In the genomic region with DNA sequence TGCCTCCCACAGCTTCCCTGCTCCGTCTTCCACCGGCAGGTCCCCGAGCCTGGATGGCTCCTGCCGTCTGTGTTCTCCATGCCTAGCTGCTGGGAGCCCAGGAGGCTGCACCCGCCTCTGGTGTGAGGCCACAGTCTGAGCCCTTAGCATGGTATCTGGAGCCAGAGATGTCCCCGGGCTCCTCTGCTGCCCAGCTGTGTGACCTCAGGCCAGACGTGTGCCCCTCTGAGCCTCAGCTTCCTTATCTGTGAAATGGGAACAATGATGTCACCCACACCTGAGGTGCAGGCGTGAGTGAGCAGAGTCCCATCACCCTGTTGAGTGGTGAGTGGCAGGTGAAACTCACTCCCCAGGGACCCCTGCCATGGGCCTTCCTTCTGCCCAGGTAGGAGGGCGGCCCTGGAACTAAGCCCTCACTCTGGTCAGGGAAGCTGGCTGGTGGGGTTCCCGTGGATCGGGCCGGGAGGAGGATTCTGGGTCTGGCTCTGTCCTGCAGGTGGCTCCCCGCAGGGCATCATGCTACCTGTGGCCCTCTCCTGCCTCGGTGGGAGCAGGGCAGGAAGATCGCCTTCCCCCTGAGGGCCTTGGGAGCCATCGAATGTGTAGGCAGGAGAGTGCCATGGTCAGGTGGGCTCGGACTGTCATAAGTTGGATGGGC, we compare ENCODE assay signal across 18 cellular contexts.
DNase-seq lines count a peak whose midpoint lies in the region; ATAC-seq and TF ChIP-seq lines count a peak whose summit lies in the region.
"Had no signal": no experiment of that assay in that cellular context is flagged by ENCODE, and none has a peak within 500 bp of the region (broad histone marks: within the 10 kb centered on the region; RNA-seq: fewer than 3 reads in every experiment).

No MANE protein-coding gene starts in this region.

- no peak overlapping the region for H3K27ac Mint-ChIP-seq in chondrocyte (ENCODE audit: unreplicated experiment)
- H3K27ac Mint-ChIP-seq: CD4-positive, alpha-beta memory T cell had no signal

- ATAC-seq in sciatic nerve (no peak), GM21515 (IDR thresholded peaks at IDR 0.05; ENCODE audit: unreplicated experiment) (no peak), HG03378 (IDR thresholded peaks at IDR 0.05; ENCODE audit: unreplicated experiment) (no peak)
- ATAC-seq: GM23338 had no signal

- peak; percentile 33 for DNase-seq in D341Med (ENCODE audit: low spot score)
- DNase-seq in chondrocyte (ENCODE audit: low spot score): peak; percentile 73
- peak; percentile 84 for DNase-seq in mesenteric fat pad (ENCODE audit: low spot score)
- peak; percentile 34 for DNase-seq in sciatic nerve (ENCODE audit: low spot score)
- DNase-seq in activated gamma-delta T cell treated with Interleukin-2 at 50 U/mL for 16 hours: no peak
- DNase-seq: CD4-positive, alpha-beta memory T cell; GF-D8; KG1; NCI-H1105 treated with DMSO at 0.1 percent for 48 hours; NCI-H1694; NCI-H2081 treated with DMSO at 0.1 percent for 48 hours; NCI-H2227 treated with DMSO at 0.1 percent for 48 hours; NCI-H510A treated with DMSO at 0.1 percent for 48 hours; NCI-H774; Right ventricle myocardium superior had no signal

- peaks cover 3% of the 10 kb centered on the region for H3K4me1 Mint-ChIP-seq in chondrocyte (ENCODE audit: low read depth)
- H3K4me1 Mint-ChIP-seq: CD4-positive, alpha-beta memory T cell had no signal

- intact Hi-C loops in sciatic nerve (cut with DNase I): no loop called here

- H3K9me3 Mint-ChIP-seq in chondrocyte (ENCODE audit: low read depth): peaks cover 5% of the 10 kb centered on the region
- H3K9me3 Mint-ChIP-seq: GM23338 had no signal

- no peak for TF ChIP-seq CTCF in chondrocyte (IDR thresholded peaks at IDR 0.05)

- no peak overlapping the region for H3K4me3 Mint-ChIP-seq in chondrocyte (ENCODE audit: unreplicated experiment)
- H3K4me3 Mint-ChIP-seq: GM23338 had no signal

- H3K36me3 Mint-ChIP-seq in chondrocyte (ENCODE audit: low read depth): peaks cover 2% of the 10 kb centered on the region
- H3K36me3 Mint-ChIP-seq: CD4-positive, alpha-beta memory T cell had no signal

- peaks cover 15% of the 10 kb centered on the region for H3K27me3 Mint-ChIP-seq in chondrocyte (ENCODE audit: low read depth)
